In the genomic region with DNA sequence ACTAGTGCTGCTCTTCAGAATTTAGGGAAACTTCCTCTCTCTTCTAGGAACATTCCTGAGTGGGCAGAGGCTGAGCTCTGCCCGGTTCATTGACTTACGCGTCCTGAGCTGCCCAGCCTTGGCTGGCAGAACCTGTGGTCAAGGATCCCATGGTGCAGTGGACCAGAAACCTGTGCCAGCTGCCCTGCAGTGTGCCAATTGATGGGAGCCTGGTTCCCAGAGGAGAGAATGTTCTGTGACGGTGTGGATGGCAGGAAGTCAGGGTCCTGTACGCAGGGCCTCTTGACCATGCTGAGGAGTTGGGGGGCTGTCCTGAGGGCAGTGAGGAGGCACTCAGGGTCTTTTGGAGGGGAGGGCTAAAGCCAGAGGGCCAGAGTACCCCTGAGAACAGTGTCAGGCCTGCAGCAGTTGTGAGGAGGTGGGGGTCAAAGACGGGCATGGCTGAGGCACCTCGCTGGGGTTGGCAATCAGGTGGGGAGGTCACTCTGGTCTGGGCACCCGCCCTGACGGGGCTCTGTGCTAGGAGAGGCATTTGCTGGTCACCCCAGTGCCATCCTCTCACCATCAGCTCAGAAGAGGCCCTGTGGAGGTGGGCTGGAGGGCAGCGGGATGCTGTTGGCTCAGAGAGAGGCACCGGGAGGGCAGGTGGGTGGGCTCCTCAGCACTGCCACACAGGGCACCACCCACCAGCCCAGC, we compare ENCODE assay signal across 20 cellular contexts.
A peak's percentile ranks its signal among the peaks of the same experiment; 100 is the strongest.
DNase-seq lines count a peak whose midpoint lies in the region; ATAC-seq and TF ChIP-seq lines count a peak whose summit lies in the region.
"Had no signal": no experiment of that assay in that cellular context is flagged by ENCODE, and none has a peak within 500 bp of the region (broad histone marks: within the 10 kb centered on the region; RNA-seq: fewer than 3 reads in every experiment).

No MANE protein-coding gene starts in this region.

- H3K27ac ChIP-seq in upper lobe of left lung, result no peak overlapping the region
- H3K27ac ChIP-seq: A549, colonic mucosa, foreskin keratinocyte, pancreas, SJCRH30, suprapubic skin had no signal

- H3K4me1 ChIP-seq in upper lobe of left lung, result no peaks in the 10 kb centered on the region
- H3K4me1 ChIP-seq: A549, colonic mucosa, foreskin keratinocyte, pancreas, SJCRH30, suprapubic skin had no signal

- H3K9me3 ChIP-seq in upper lobe of left lung, result no peaks in the 10 kb centered on the region
- H3K9me3 ChIP-seq: A549, colonic mucosa, pancreas, SJCRH30, suprapubic skin had no signal

- no peak for TF ChIP-seq POLR2A in upper lobe of left lung (IDR thresholded peaks at IDR 0.05)

- no peak for TF ChIP-seq EP300 in upper lobe of left lung (IDR thresholded peaks at IDR 0.05)

- DNase-seq in activated CD8-positive, alpha-beta memory T cell treated with anti-CD3 and anti-CD28 coated beads for 24 hours, result peak; percentile 28
- no peak for DNase-seq in activated CD8-positive, alpha-beta memory T cell treated with anti-CD3 and anti-CD28 coated beads, Interleukin-2, amount 50 U/mL, for 4 hours
- DNase-seq in Right ventricle myocardium superior (peak; percentile 78), myocyte (ENCODE audit: low read depth) (peak; percentile 55), upper lobe of left lung (peak; percentile 15 to 41), SKM-1 treated with dmso at 0.1 percent for 144 hours (lab: John Stamatoyannopoulos, UW; ENCODE audit: unreplicated experiment) (no peak), KG1 (lab: John Stamatoyannopoulos, UW) (no peak)
- DNase-seq: activated naive CD4-positive, alpha-beta T cell treated with Interleukin-2 at 50 U/mL for 16 hours; C1 segment of cervical spinal cord; colonic mucosa; foreskin keratinocyte; NCI-H1105 treated with DMSO at 0.1 percent for 48 hours; NCI-H526 treated with DMSO at 0.1 percent for 48 hours; SJCRH30; T-helper 2 cell had no signal

- TF ChIP-seq CTCF in upper lobe of left lung (IDR thresholded peaks at IDR 0.05), result no peak

- ATAC-seq in Right ventricle myocardium superior (ENCODE audit: poor library complexity) (peak; percentile 76), upper lobe of left lung (ENCODE audit: low FRiP score in 2 of 2) (no peak), GM18868 (IDR thresholded peaks at IDR 0.05; ENCODE audit: unreplicated experiment) (no peak)
- ATAC-seq: foreskin keratinocyte, pancreas, WTC11 had no signal

- H3K4me3 ChIP-seq in upper lobe of left lung, result no peak overlapping the region
- H3K4me3 ChIP-seq: A549, colonic mucosa, pancreas, SJCRH30, suprapubic skin had no signal

- 71 to 96% methylated on average over 3 to 10 of the region's 11 CpGs for whole genome bisulfite sequencing in upper lobe of left lung, 2 donors

- H3K27me3 ChIP-seq in upper lobe of left lung, result no peaks in the 10 kb centered on the region
- H3K27me3 ChIP-seq: colonic mucosa, pancreas, SJCRH30 had no signal

- intact Hi-C loops in Right ventricle myocardium superior (cut with DNase I), result no loop called here

- H3K36me3 ChIP-seq in upper lobe of left lung, result no peaks in the 10 kb centered on the region
- H3K36me3 ChIP-seq: colonic mucosa, pancreas, suprapubic skin had no signal

Comparison
In these comparisons a context has a peak if more than half of its experiments do, and no peak if none do; other contexts are left out.
1. DNase-seq: peak in activated CD8-positive, alpha-beta memory T cell treated with anti-CD3 and anti-CD28 coated beads for 24 hours (single experiment), Right ventricle myocardium superior (single experiment), myocyte (single experiment) and upper lobe of left lung (2 of 2); none in activated CD8-positive, alpha-beta memory T cell treated with anti-CD3 and anti-CD28 coated beads, Interleukin-2, amount 50 U/mL, for 4 hours (single experiment), SKM-1 treated with dmso at 0.1 percent for 144 hours (single experiment) and KG1 (single experiment).